20 cellular contexts compared by ENCODE assay signal in genomic region chr5:79705632-79706031, GRCh38. TPM values are rescaled to one million over a fixed set of nuclear protein-coding genes. Genes with fewer than 3 reads are reported as not detected.
DNase-seq lines count a peak whose midpoint lies in the region; ATAC-seq and TF ChIP-seq lines count a peak whose summit lies in the region.
"Had no signal": no experiment of that assay in that cellular context is flagged by ENCODE, and none has a peak within 500 bp of the region (broad histone marks: within the 10 kb centered on the region; RNA-seq: fewer than 3 reads in every experiment).

No MANE protein-coding gene starts in this region.

- H3K27me3 ChIP-seq in breast epithelium = no peaks in the 10 kb centered on the region
- H3K27me3 ChIP-seq in heart right ventricle = no peaks in the 10 kb centered on the region
- H3K27me3 ChIP-seq in right cardiac atrium (ENCODE audit: control insufficient read depth, insufficient read depth) = no peaks in the 10 kb centered on the region
- no peaks in the 10 kb centered on the region for H3K27me3 ChIP-seq in lower lobe of right lung (ENCODE audit: low read depth)
- no peaks in the 10 kb centered on the region for H3K27me3 ChIP-seq in SJCRH30

- H3K9me3 Mint-ChIP-seq in MCF 10A (ENCODE audit: unreplicated experiment) (no peaks in the 10 kb centered on the region), type B pancreatic cell (peaks cover 15% of the 10 kb centered on the region)
- H3K9me3 Mint-ChIP-seq: CD4-positive, alpha-beta T cell; HFFc6 had no signal

- H3K9me3 ChIP-seq in breast epithelium = no peaks in the 10 kb centered on the region
- no peaks in the 10 kb centered on the region for H3K9me3 ChIP-seq in heart right ventricle
- H3K9me3 ChIP-seq in right cardiac atrium (ENCODE audit: control insufficient read depth, low read length) = no peaks in the 10 kb centered on the region
- H3K9me3 ChIP-seq in lower lobe of right lung = no peaks in the 10 kb centered on the region
- H3K9me3 ChIP-seq in SJCRH30 (replicated peaks) = no peaks in the 10 kb centered on the region
- H3K9me3 ChIP-seq: A549, Caco-2 had no signal

- H3K4me1 ChIP-seq in breast epithelium (peaks cover 0 to 22% of the 10 kb centered on the region in 2 donors), heart right ventricle (peaks cover 0 to 45% (median 18%) of the 10 kb centered on the region in 9 donors), right cardiac atrium (ENCODE audit: control insufficient read depth, insufficient read depth, low read length) (no peaks in the 10 kb centered on the region), lower lobe of right lung (no peaks in the 10 kb centered on the region), SJCRH30 (no peaks in the 10 kb centered on the region)
- H3K4me1 ChIP-seq: A549, Caco-2 had no signal

- H3K27me3 Mint-ChIP-seq in MCF 10A (ENCODE audit: insufficient read depth, unreplicated experiment) (no peaks in the 10 kb centered on the region), type B pancreatic cell (no peaks in the 10 kb centered on the region)
- H3K27me3 Mint-ChIP-seq: CD4-positive, alpha-beta T cell had no signal

- no TSS peak for BruUV-seq in MCF 10A (replicated peaks; lab: Mats Ljungman, UMichigan)

- intact Hi-C loops in breast epithelium (cut with DNase I; ENCODE audit: low total_unique reads) (no loop called here), MCF 10A (cut with micrococcal nuclease) (no loop called here), heart right ventricle (cut with DNase I) (loop anchor here in 3 of 10 donors (10.0 kb wide), 2 partner anchors 149 to 369 kb away; no protein-coding TSS in a partner anchor), right cardiac atrium (cut with DNase I) (loop anchor here in 1 of 4 donors (10.0 kb wide), 1 partner anchor 149 kb away; no protein-coding TSS in a partner anchor), lower lobe of right lung (cut with DNase I) (no loop called here)

- H3K4me3 ChIP-seq in breast epithelium (peak overlapping the region in 2 of 3 donors; percentile 15 to 41), heart right ventricle (no peak overlapping the region), right cardiac atrium (ENCODE audit: low read length) (no peak overlapping the region), lower lobe of right lung (no peak overlapping the region), SJCRH30 (no peak overlapping the region)
- H3K4me3 ChIP-seq: A549, GM23338 had no signal

- peak in 1 of 8 donors; percentile 8 for ATAC-seq in heart right ventricle
- no peak for ATAC-seq in right cardiac atrium
- ATAC-seq in lower lobe of right lung = peak; percentile 61 to 68
- no peak for ATAC-seq in HG03571 (IDR thresholded peaks at IDR 0.05; ENCODE audit: unreplicated experiment)
- ATAC-seq: A549, GM23338 had no signal

- no peak overlapping the region for H3K4me3 Mint-ChIP-seq in MCF 10A (ENCODE audit: unreplicated experiment)
- H3K4me3 Mint-ChIP-seq in type B pancreatic cell = no peak overlapping the region
- H3K4me3 Mint-ChIP-seq: CD4-positive, alpha-beta T cell; GM23338; HFFc6 had no signal

- POLR2A ChIA-PET in MCF 10A (lab: Yijun Ruan, JAX) = interaction anchor here (2.8 kb wide), 1 partner anchor 11 kb away, joined by 8 read pairs; no protein-coding TSS in a partner anchor

- CTCF ChIA-PET in MCF 10A (lab: Yijun Ruan, JAX) = interaction anchor here (0.9 to 1.3 kb wide), 3 partner anchors 13 to 378 kb away, joined by 3 to 4 read pairs (median 3); no protein-coding TSS in a partner anchor

- H3K36me3 Mint-ChIP-seq in MCF 10A (ENCODE audit: insufficient read depth, unreplicated experiment) (no peaks in the 10 kb centered on the region), type B pancreatic cell (no peaks in the 10 kb centered on the region)

- no peak for TF ChIP-seq POLR2A in breast epithelium (IDR thresholded peaks at IDR 0.05)

- no peak for DNase-seq in breast epithelium (ENCODE audit: low spot score in 2 of 2)
- DNase-seq in MCF 10A (ENCODE audit: unreplicated experiment) = no peak
- no peak for DNase-seq in heart right ventricle
- no peak for DNase-seq in right cardiac atrium
- DNase-seq in lower lobe of right lung = no peak
- no peak for DNase-seq in type B pancreatic cell (ENCODE audit: extremely low spot score, unreplicated experiment)
- no peak for DNase-seq in SJCRH30
- DNase-seq: AML-193; Caco-2; CD4-positive, alpha-beta T cell; DMS153; DMS79 treated with DMSO at 0.1 percent for 48 hours; GF-D8; HCEC 1CT; HFFc6 had no signal

- H3K4me1 Mint-ChIP-seq in MCF 10A (ENCODE audit: insufficient read depth, unreplicated experiment) = peaks cover 10% of the 10 kb centered on the region
- no peaks in the 10 kb centered on the region for H3K4me1 Mint-ChIP-seq in type B pancreatic cell (ENCODE audit: unreplicated experiment)

- H3K27ac Mint-ChIP-seq in MCF 10A (ENCODE audit: low read depth, unreplicated experiment) (no peak overlapping the region), type B pancreatic cell (peak overlapping the region; percentile 44)
- H3K27ac Mint-ChIP-seq: CD4-positive, alpha-beta T cell; GM23338; HFFc6 had no signal

- no peaks in the 10 kb centered on the region for H3K36me3 ChIP-seq in breast epithelium
- no peaks in the 10 kb centered on the region for H3K36me3 ChIP-seq in heart right ventricle
- no peaks in the 10 kb centered on the region for H3K36me3 ChIP-seq in lower lobe of right lung
- H3K36me3 ChIP-seq in SJCRH30 = no peaks in the 10 kb centered on the region; the same call in 1 of the 2 replicates

- TF ChIP-seq CTCF in breast epithelium (IDR thresholded peaks at IDR 0.05) = no peak
- no peak for TF ChIP-seq CTCF in MCF 10A (IDR thresholded peaks at IDR 0.05; ENCODE audit: unreplicated experiment)
- no peak for TF ChIP-seq CTCF in heart right ventricle (IDR thresholded peaks at IDR 0.05)
- no peak for TF ChIP-seq CTCF in lower lobe of right lung (IDR thresholded peaks at IDR 0.05)
- TF ChIP-seq CTCF in type B pancreatic cell (conservative IDR thresholded peaks at IDR 0.05) = no peak

- WGBS in heart right ventricle, 2 donors = 68 to 77% methylated on average over 3 of the region's 3 CpGs
- WGBS in right cardiac atrium = 85% methylated on average over 3 of the region's 3 CpGs

- peak overlapping the region; percentile 76 to 89 for H3K27ac ChIP-seq in breast epithelium
- H3K27ac ChIP-seq in heart right ventricle = peak overlapping the region in 9 of 10 donors; percentile 6 to 99 (median 57)
- no peak overlapping the region for H3K27ac ChIP-seq in right cardiac atrium (ENCODE audit: low read length)
- no peak overlapping the region for H3K27ac ChIP-seq in lower lobe of right lung
- H3K27ac ChIP-seq in SJCRH30 = no peak overlapping the region
- H3K27ac ChIP-seq: 22Rv1, A549, C4-2B had no signal

RNA-seq across cellular contexts. Expression of gene CMYA5, which starts 16.0 kb away (rescaled TPM):
- 100 to 1,000 TPM in 1 of 3 donors, 10 to 100 TPM in 1, 1 to 10 TPM in 1; 5.0 to 132 (median 37.0) TPM for total RNA-seq in breast epithelium
- total RNA-seq in MCF 10A (2022) = 0.37 and 0.61 TPM in 2 replicates
- 1,000 to 10,000 TPM in 5 of 10 donors, 100 to 1,000 TPM in 5; 771 to 1,721 (median 1,115) TPM for total RNA-seq in heart right ventricle
- 100 to 1,000 TPM; 202 to 388 TPM for polyA plus RNA-seq in heart right ventricle
- total RNA-seq in right cardiac atrium = 1,000 to 10,000 TPM in 1 of 4 donors, 100 to 1,000 TPM in 3; 697 to 1,021 (median 821) TPM
- 341 TPM for polyA plus RNA-seq in right cardiac atrium
- 2.0 TPM for total RNA-seq in lower lobe of right lung
- 1.2 and 1.4 TPM in 2 replicates for total RNA-seq in type B pancreatic cell (ENCODE audit: low replicate concordance)
- 0.20 and 0.22 TPM in 2 replicates for total RNA-seq in SJCRH30 (2014; rRNA removed; shearing (Covaris generic))

Comparison
In these comparisons a context has a peak if more than half of its experiments do, and no peak if none do; other contexts are left out.
1. H3K27ac ChIP-seq: peak in breast epithelium (2 of 2) and heart right ventricle (9 of 10); none in right cardiac atrium (single experiment), lower lobe of right lung (single experiment) and SJCRH30 (single experiment).
2. H3K4me3 ChIP-seq: peak in breast epithelium (2 of 3); none in heart right ventricle (0 of 10), right cardiac atrium (single experiment), lower lobe of right lung (single experiment) and SJCRH30 (single experiment).
3. ATAC-seq: peak in lower lobe of right lung (2 of 2); none in right cardiac atrium (0 of 2) and HG03571 (single experiment).
4. RNA of gene CMYA5, which starts 16.0 kb away (total RNA-seq): 771 to 1,721 TPM in heart right ventricle and 697 to 1,021 TPM in right cardiac atrium; 5.0 to 132 TPM in breast epithelium, 2.0 TPM in lower lobe of right lung (single experiment), 1.2 to 1.4 TPM in type B pancreatic cell, 0.37 to 0.61 TPM in MCF 10A and 0.20 to 0.22 TPM in SJCRH30; every median in the first group is over 4 times any median in the second.